Comparison of ENCODE assay signal across 24 cellular contexts in the genomic region with DNA sequence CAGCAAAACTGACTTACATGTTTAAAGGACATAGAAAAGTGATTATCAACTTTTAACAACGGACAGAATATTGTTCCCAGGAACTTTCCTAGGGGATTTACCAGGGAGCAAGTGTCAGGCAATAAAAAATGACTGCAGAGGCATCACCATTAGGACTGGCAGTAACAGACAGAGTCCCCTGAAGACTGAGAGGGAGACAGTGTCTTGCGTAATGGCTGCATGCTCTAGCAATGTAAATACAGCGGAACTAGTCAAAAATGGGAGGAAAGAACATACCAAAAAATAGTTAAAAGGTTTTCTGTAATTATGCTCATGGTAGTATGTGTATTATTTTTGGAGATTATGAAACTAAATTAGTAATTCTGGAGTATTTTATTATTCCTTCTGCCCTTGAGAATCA.
A peak's percentile ranks its signal among the peaks of the same experiment; 100 is the strongest.
DNase-seq lines count a peak whose midpoint lies in the region; FAIRE-seq and TF ChIP-seq lines count a peak whose summit lies in the region.
"Had no signal": no experiment of that assay in that cellular context is flagged by ENCODE, and none has a peak within 500 bp of the region (broad histone marks: within the 10 kb centered on the region; RNA-seq: fewer than 3 reads in every experiment).

No MANE protein-coding gene starts in this region.

- no peaks in the 10 kb centered on the region for H3K9me3 ChIP-seq in breast epithelium
- no peaks in the 10 kb centered on the region for H3K9me3 ChIP-seq in endothelial cell of umbilical vein (replicated peaks; ENCODE audit: control insufficient read depth, insufficient read depth, low read length)
- no peaks in the 10 kb centered on the region for H3K9me3 ChIP-seq in mesenchymal stem cell (ENCODE audit: control insufficient read depth, low read length)
- H3K9me3 ChIP-seq: Peyer's patch, SJCRH30 had no signal

- no TSS peak for BruUV-seq in MCF 10A (replicated peaks; lab: Mats Ljungman, UMichigan)
- BruUV-seq in endothelial cell of umbilical vein (replicated peaks; lab: Mats Ljungman, UMichigan), result no TSS peak

- H2BK12ac ChIP-seq in mesenchymal stem cell (ENCODE audit: low read length in 2 of 2), result no peak overlapping the region

- no peak overlapping the region for H3K14ac ChIP-seq in mesenchymal stem cell (ENCODE audit: low read length in 2 of 2)

- no peak overlapping the region for H3K4me3 Mint-ChIP-seq in MCF 10A (ENCODE audit: unreplicated experiment)
- H3K4me3 Mint-ChIP-seq in activated CD4-positive, alpha-beta memory T cell treated with anti-CD3 and anti-CD28 coated beads, Interleukin-2, amount 10 ng/mL, durations not matched to agents 7 days and 5 days, result no peak overlapping the region

- H3K9me1 ChIP-seq in endothelial cell of umbilical vein (replicated peaks; ENCODE audit: control insufficient read depth, extremely low read depth, insufficient read depth, low read length), result no peaks in the 10 kb centered on the region

- no peaks in the 10 kb centered on the region for H3K4me1 Mint-ChIP-seq in MCF 10A (ENCODE audit: insufficient read depth, unreplicated experiment)
- peaks cover 9% of the 10 kb centered on the region for H3K4me1 Mint-ChIP-seq in activated CD4-positive, alpha-beta memory T cell treated with anti-CD3 and anti-CD28 coated beads, Interleukin-2, amount 10 ng/mL, durations not matched to agents 7 days and 5 days

- H2BK120ac ChIP-seq in mesenchymal stem cell (ENCODE audit: low read depth, low read length), result no peak overlapping the region

- H3K27me3 ChIP-seq in breast epithelium, result no peaks in the 10 kb centered on the region
- H3K27me3 ChIP-seq in endothelial cell of umbilical vein (ENCODE audit: control insufficient read depth in 2 of 2, insufficient read depth in 2 of 2, low read length in 2 of 2), result no peaks in the 10 kb centered on the region
- peaks cover 0 to 4% of the 10 kb centered on the region in 2 experiments for H3K27me3 ChIP-seq in mesenchymal stem cell (ENCODE audit: control insufficient read depth in 1 of 2, insufficient read depth in 1 of 2, low read length in 2 of 2)
- H3K27me3 ChIP-seq: Peyer's patch, SJCRH30 had no signal

- H3K27ac Mint-ChIP-seq in MCF 10A (ENCODE audit: low read depth, unreplicated experiment), result no peak overlapping the region
- H3K27ac Mint-ChIP-seq in activated CD4-positive, alpha-beta memory T cell treated with anti-CD3 and anti-CD28 coated beads, Interleukin-2, amount 10 ng/mL, durations not matched to agents 7 days and 5 days, result no peak overlapping the region

- POLR2A ChIA-PET in MCF 10A (lab: Yijun Ruan, JAX) (no interaction called here), endothelial cell of umbilical vein (lab: Charles Lee) (no interaction called here)
- POLR2A ChIA-PET in activated CD4-positive, alpha-beta memory T cell treated with anti-CD3 and anti-CD28 coated beads, Interleukin-2, amount 10 ng/mL, durations not matched to agents 7 days and 5 days (lab: Charles Lee), result no interaction called here

- H4K91ac ChIP-seq in mesenchymal stem cell (ENCODE audit: low read length), result no peak overlapping the region

- no peak overlapping the region for H3K18ac ChIP-seq in mesenchymal stem cell (ENCODE audit: low read depth in 1 of 2, low read length in 2 of 2)

- no peak overlapping the region for H3K4me2 ChIP-seq in endothelial cell of umbilical vein (ENCODE audit: insufficient read depth, low read length)
- no peak overlapping the region for H3K4me2 ChIP-seq in mesenchymal stem cell (ENCODE audit: low read length, poor library complexity, severe bottlenecking)

- dilution Hi-C loops in endothelial cell of umbilical vein (cut with MboI; ENCODE audit: extremely low pct_ligation_motif_present, low sequenced_read_pairs), result no loop called here

- intact Hi-C loops in MCF 10A (cut with micrococcal nuclease) (no loop called here), breast epithelium (cut with DNase I; ENCODE audit: low total_unique reads) (no loop called here), endothelial cell of umbilical vein (cut with micrococcal nuclease) (no loop called here)

- H3K36me3 ChIP-seq in breast epithelium (no peaks in the 10 kb centered on the region), endothelial cell of umbilical vein (ENCODE audit: control insufficient read depth in 2 of 2, extremely low read depth in 1 of 2, insufficient read depth in 2 of 2, low read length in 2 of 2) (no peaks in the 10 kb centered on the region), mesenchymal stem cell (ENCODE audit: control insufficient read depth in 1 of 2, insufficient read depth in 2 of 2, low read depth in 1 of 2, low read length in 2 of 2) (no peaks in the 10 kb centered on the region)
- H3K36me3 ChIP-seq: Peyer's patch, SJCRH30 had no signal

- DNase-seq in MCF 10A (ENCODE audit: unreplicated experiment) (peak; percentile 4), breast epithelium (ENCODE audit: low spot score in 2 of 2) (no peak), NB4 (ENCODE audit: low read depth) (peak; percentile 48), endothelial cell of umbilical vein (ENCODE audit: low read depth, low spot score) (no peak), mesenchymal stem cell (peak; percentile 29), NCI-H2107 (lab: John Stamatoyannopoulos, UW) (no peak), glomerular visceral epithelial cell (ENCODE audit: extremely low spot score) (no peak)
- DNase-seq in activated CD4-positive, alpha-beta memory T cell treated with anti-CD3 and anti-CD28 coated beads, Interleukin-2, amount 10 ng/mL, durations not matched to agents 7 days and 5 days, result no peak
- DNase-seq: 8988T, Calu3, DMS153, DND-41, NCI-H1048, NCI-H1417, NCI-H1694, NCI-H2029 treated with DMSO at 0.1 percent for 48 hours, NCI-H2227 treated with DMSO at 0.1 percent for 48 hours, NCI-H526 treated with DMSO at 0.1 percent for 48 hours, OCI-M1, Peyer's patch, SJCRH30 had no signal

- H3K9ac ChIP-seq in endothelial cell of umbilical vein (replicated peaks; ENCODE audit: extremely low read depth, insufficient read depth, low read length) (no peak overlapping the region), mesenchymal stem cell (ENCODE audit: low read length) (no peak overlapping the region)
- H3K9ac ChIP-seq: KMS-11 had no signal

- H2AFZ ChIP-seq in endothelial cell of umbilical vein (ENCODE audit: low read depth, low read length) (no peak overlapping the region), mesenchymal stem cell (ENCODE audit: low read depth, low read length) (no peak overlapping the region)

- H3K79me2 ChIP-seq in endothelial cell of umbilical vein (ENCODE audit: control insufficient read depth, insufficient read depth, low read length), result no peaks in the 10 kb centered on the region

- H3K27ac ChIP-seq in breast epithelium (no peak overlapping the region), endothelial cell of umbilical vein (ENCODE audit: insufficient read depth, low read depth, low read length) (no peak overlapping the region), mesenchymal stem cell (ENCODE audit: low read length, poor library complexity, severe bottlenecking) (no peak overlapping the region)
- H3K27ac ChIP-seq: HL-60, KMS-11, Peyer's patch, SJCRH30 had no signal

- no peak overlapping the region for H2BK5ac ChIP-seq in mesenchymal stem cell (ENCODE audit: low read depth, low read length, poor library complexity, severe bottlenecking)

- WGBS in mesenchymal stem cell, result 58% methylated on average over 3 of the region's 3 CpGs

- H3K9me3 Mint-ChIP-seq in MCF 10A (ENCODE audit: unreplicated experiment), result no peaks in the 10 kb centered on the region
- H3K9me3 Mint-ChIP-seq in activated CD4-positive, alpha-beta memory T cell treated with anti-CD3 and anti-CD28 coated beads, Interleukin-2, amount 10 ng/mL, durations not matched to agents 7 days and 5 days, result no peaks in the 10 kb centered on the region

- H3K36me3 Mint-ChIP-seq in MCF 10A (ENCODE audit: insufficient read depth, unreplicated experiment), result peaks cover 7% of the 10 kb centered on the region
- H3K36me3 Mint-ChIP-seq in activated CD4-positive, alpha-beta memory T cell treated with anti-CD3 and anti-CD28 coated beads, Interleukin-2, amount 10 ng/mL, durations not matched to agents 7 days and 5 days (ENCODE audit: low read depth), result no peaks in the 10 kb centered on the region

- H3K4me3 ChIP-seq in breast epithelium (no peak overlapping the region), NB4 (ENCODE audit: low read depth, low read length) (no peak overlapping the region), endothelial cell of umbilical vein (replicated peaks in 1 of 3; ENCODE audit: insufficient read depth in 1 of 3, low read depth in 1 of 3, low read length in 3 of 3) (no peak overlapping the region), mesenchymal stem cell (ENCODE audit: insufficient read depth in 1 of 2, low read depth in 1 of 2, low read length in 2 of 2) (no peak overlapping the region)
- H3K4me3 ChIP-seq: Peyer's patch, SJCRH30 had no signal

- no peak for TF ChIP-seq CTCF in MCF 10A (IDR thresholded peaks at IDR 0.05; ENCODE audit: unreplicated experiment)
- no peak for TF ChIP-seq CTCF in breast epithelium (IDR thresholded peaks at IDR 0.05)
- no peak for TF ChIP-seq CTCF in NB4 (IDR thresholded peaks at IDR 0.05; ENCODE audit: low read depth, low read length)
- no peak for TF ChIP-seq CTCF in endothelial cell of umbilical vein (IDR thresholded peaks at IDR 0.05; ENCODE audit: extremely low read depth in 1 of 2, insufficient read depth in 1 of 2, low read depth in 1 of 2, low read length in 2 of 2)

- H3K4ac ChIP-seq in mesenchymal stem cell (ENCODE audit: low read depth in 1 of 2, low read length in 2 of 2), result no peak overlapping the region

- peak; percentile 55 for FAIRE-seq in endothelial cell of umbilical vein (lab: Jason Lieb, UNC)
- FAIRE-seq: GM12892 had no signal

- no peaks in the 10 kb centered on the region for H3K27me3 Mint-ChIP-seq in MCF 10A (ENCODE audit: insufficient read depth, unreplicated experiment)
- H3K27me3 Mint-ChIP-seq in activated CD4-positive, alpha-beta memory T cell treated with anti-CD3 and anti-CD28 coated beads, Interleukin-2, amount 10 ng/mL, durations not matched to agents 7 days and 5 days, result no peaks in the 10 kb centered on the region

- no peaks in the 10 kb centered on the region for H4K20me1 ChIP-seq in endothelial cell of umbilical vein (replicated peaks; ENCODE audit: control insufficient read depth, extremely low read depth, insufficient read depth, low read length)

- no peak overlapping the region for H2AK5ac ChIP-seq in mesenchymal stem cell (ENCODE audit: low read length, severe bottlenecking)

- TF ChIP-seq POLR2A in breast epithelium (IDR thresholded peaks at IDR 0.05) (no peak), NB4 (IDR thresholded peaks at IDR 0.05; ENCODE audit: extremely low read depth, insufficient read length) (no peak), endothelial cell of umbilical vein (IDR thresholded peaks at IDR 0.05; ENCODE audit: low read depth, low read length) (no peak)

- H3K23ac ChIP-seq in mesenchymal stem cell (ENCODE audit: low read length in 2 of 2), result no peak overlapping the region

- H3K4me1 ChIP-seq in breast epithelium (no peaks in the 10 kb centered on the region), endothelial cell of umbilical vein (ENCODE audit: control insufficient read depth, extremely low read depth, insufficient read depth, low read length) (no peaks in the 10 kb centered on the region), mesenchymal stem cell (ENCODE audit: control insufficient read depth, insufficient read depth, low read depth, low read length) (no peaks in the 10 kb centered on the region)

- peaks cover 2% of the 10 kb centered on the region for H3K79me1 ChIP-seq in mesenchymal stem cell (replicated peaks; ENCODE audit: low read length, poor library complexity, severe bottlenecking)

- H2BK15ac ChIP-seq in mesenchymal stem cell (ENCODE audit: low read depth, poor library complexity, severe bottlenecking), result no peak overlapping the region

- CTCF ChIA-PET in MCF 10A (lab: Yijun Ruan, JAX), result no interaction called here
- CTCF ChIA-PET in endothelial cell of umbilical vein (lab: Charles Lee), result interaction anchor here (1.7 kb wide), 1 partner anchor 503 kb away, joined by 8 read pairs; no protein-coding TSS in a partner anchor
- CTCF ChIA-PET in activated CD4-positive, alpha-beta memory T cell treated with anti-CD3 and anti-CD28 coated beads, Interleukin-2, amount 10 ng/mL, durations not matched to agents 7 days and 5 days (lab: Charles Lee), result no interaction called here

- H4K8ac ChIP-seq in mesenchymal stem cell (ENCODE audit: low read length), result no peak overlapping the region

Comparison
In these comparisons a context has a peak if more than half of its experiments do, and no peak if none do; other contexts are left out.
1. DNase-seq: peak in MCF 10A (single experiment), NB4 (single experiment) and mesenchymal stem cell (single experiment); none in breast epithelium (0 of 2), endothelial cell of umbilical vein (single experiment), NCI-H2107 (single experiment), glomerular visceral epithelial cell (single experiment) and activated CD4-positive, alpha-beta memory T cell treated with anti-CD3 and anti-CD28 coated beads, Interleukin-2, amount 10 ng/mL, durations not matched to agents 7 days and 5 days (single experiment).